Comparison of ENCODE assay signal across 8 cellular contexts in the genomic region with DNA sequence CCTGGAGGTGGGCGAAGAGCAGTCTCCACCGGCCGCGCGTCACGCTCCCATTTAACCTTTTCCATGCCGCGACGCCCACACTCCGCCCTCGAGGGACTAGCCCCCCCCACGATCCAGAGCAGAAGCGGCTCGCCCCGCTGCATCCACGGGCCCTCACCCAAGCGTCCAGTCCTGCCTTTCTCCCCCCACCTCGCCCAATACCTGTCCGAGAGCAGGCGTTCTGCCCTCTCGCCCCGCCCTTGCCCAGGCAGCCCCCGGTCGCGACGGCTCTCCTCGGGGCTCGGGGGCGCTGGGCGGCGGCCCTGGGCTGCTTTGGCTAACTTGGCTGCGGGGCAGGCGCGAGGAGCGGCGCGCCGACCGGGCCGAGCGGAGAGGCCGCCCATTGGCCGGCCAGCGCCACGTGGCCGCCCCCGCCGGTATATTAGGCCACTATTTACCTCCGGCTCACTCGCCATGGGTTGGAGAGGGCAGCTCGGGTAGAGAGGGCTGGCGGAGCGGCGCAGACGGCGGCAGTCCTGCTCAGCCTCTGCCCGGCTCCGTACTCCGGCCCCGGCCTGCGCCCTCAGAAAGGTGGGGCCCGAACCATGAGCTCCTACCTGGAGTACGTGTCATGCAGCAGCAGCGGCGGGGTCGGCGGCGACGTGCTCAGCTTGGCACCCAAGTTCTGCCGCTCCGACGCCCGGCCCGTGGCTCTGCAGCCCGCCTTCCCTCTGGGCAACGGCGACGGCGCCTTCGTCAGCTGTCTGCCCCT. TPM values are rescaled to one million over a fixed set of nuclear protein-coding genes. Genes with fewer than 3 reads are reported as not detected.
DNase-seq lines count a peak whose midpoint lies in the region; ATAC-seq and TF ChIP-seq lines count a peak whose summit lies in the region.

A gene (plus strand): TSS at position 451 of the 751 bp plus-strand sequence. CDS start 134 bp downstream, at position 585.

- H3K79me2 ChIP-seq in mammary epithelial cell (ENCODE audit: insufficient read depth, low read length) = no peaks in the 10 kb centered on the region

- dilution Hi-C loops in mammary epithelial cell (cut with HindIII; ENCODE audit: low sequenced_read_pairs) = no loop called here

- no peak for TF ChIP-seq CTCF in A673 (conservative IDR thresholded peaks at IDR 0.05; ENCODE audit: low read depth, low read length)
- TF ChIP-seq CTCF in GM12864 (IDR thresholded peaks at IDR 0.05; ENCODE audit: low read depth, low read length, missing control alignments) = no peak
- no peak for TF ChIP-seq CTCF in mammary epithelial cell (conservative IDR thresholded peaks at IDR 0.05 in 1 of 2, IDR thresholded peaks at IDR 0.05 in 1 of 2; ENCODE audit: extremely low read depth in 1 of 2, insufficient read depth in 1 of 2, low read depth in 1 of 2, low read length in 2 of 2)

- H3K36me3 Mint-ChIP-seq in stimulated activated memory B cell treated with anti-CD40 and anti-IgM and Interleukin-4, amounts not matched to agents 10 μg/mL and 1 μg/mL and 100 μg/mL, for 72 hours = no peaks in the 10 kb centered on the region

- 5% methylated on average over 15 of the region's 80 CpGs for WGBS in mammary epithelial cell (ENCODE audit: low coverage, missing lambda C conversion rate)

- H3K27me3 ChIP-seq in A673 (replicated peaks; ENCODE audit: insufficient read depth, low read depth, low read length, poor library complexity) (peaks cover 42% of the 10 kb centered on the region), mammary epithelial cell (ENCODE audit: insufficient read depth, low read length) (peaks cover 41% of the 10 kb centered on the region)

- in situ Hi-C loops in mammary epithelial cell (cut with MboI; ENCODE audit: low sequenced_read_pairs in 2 of 2) = no loop called here

- BruUV-seq in A673 (replicated peaks; lab: Mats Ljungman, UMichigan) (no TSS peak), mammary epithelial cell (replicated peaks; lab: Mats Ljungman, UMichigan) (no TSS peak)

- H3K27ac ChIP-seq in A673 (ENCODE audit: low read depth, low read length, poor library complexity, severe bottlenecking) = no peak within 1 kb of the TSS
- no peak within 1 kb of the TSS for H3K27ac ChIP-seq in mammary epithelial cell (ENCODE audit: insufficient read depth, low read depth, low read length)

- CTCF ChIA-PET in A673 (lab: Charles Lee) (no interaction called here), mammary epithelial cell (lab: Charles Lee; ENCODE audit: low non-redundant PET) (no interaction called here)

- H3K4me2 ChIP-seq in mammary epithelial cell (ENCODE audit: insufficient read depth, low read depth, low read length) = peak within 1 kb of the TSS; percentile 98

- intact Hi-C loops in A673 (cut with micrococcal nuclease; ENCODE audit: unreplicated experiment) = no loop called here
- intact Hi-C loops in mammary epithelial cell (cut with micrococcal nuclease) = no loop called here

- H3K9me3 Mint-ChIP-seq in stimulated activated memory B cell treated with anti-CD40 and anti-IgM and Interleukin-4, amounts not matched to agents 10 μg/mL and 1 μg/mL and 100 μg/mL, for 72 hours = no peaks in the 10 kb centered on the region

- POLR2A ChIA-PET in A673 (lab: Charles Lee; ENCODE audit: low non-redundant PET) = no interaction called here

- H3K4me3 Mint-ChIP-seq in stimulated activated memory B cell treated with anti-CD40 and anti-IgM and Interleukin-4, amounts not matched to agents 10 μg/mL and 1 μg/mL and 100 μg/mL, for 72 hours = peak within 1 kb of the TSS; percentile 75

- H3K4me1 ChIP-seq in A673 (ENCODE audit: insufficient read depth, low read length, poor library complexity, severe bottlenecking) = peaks cover 11% of the 10 kb centered on the region
- H3K4me1 ChIP-seq in mammary epithelial cell (ENCODE audit: insufficient read depth, low read length) = peaks cover 15% of the 10 kb centered on the region

- peak; percentile 52 for DNase-seq in A673 (ENCODE audit: low spot score)
- DNase-seq in GM12864 (ENCODE audit: low read depth) = no peak
- peak; percentile 71 for DNase-seq in NCI-H510A (lab: John Stamatoyannopoulos, UW)
- no peak for DNase-seq in mammary epithelial cell
- peak; percentile 28 for DNase-seq in kidney glomerular epithelial cell (lab: John Stamatoyannopoulos, UW)

- H4K20me1 ChIP-seq in mammary epithelial cell (ENCODE audit: insufficient read depth, low read length) = no peaks in the 10 kb centered on the region

- H2AFZ ChIP-seq in mammary epithelial cell (ENCODE audit: low read depth, low read length) = peak within 1 kb of the TSS; percentile 87

- H3K4me3 ChIP-seq in A673 (ENCODE audit: low read depth, low read length, poor library complexity, severe bottlenecking) = peak within 1 kb of the TSS; percentile 62
- peak within 1 kb of the TSS; percentile 26 for H3K4me3 ChIP-seq in GM12864 (ENCODE audit: low read depth, low read length)
- H3K4me3 ChIP-seq in mammary epithelial cell (replicated peaks in 1 of 3; ENCODE audit: insufficient read depth in 1 of 3, low read depth in 2 of 3, low read length in 3 of 3) = peak within 1 kb of the TSS; percentile 45 to 63 (median 52)

- ATAC-seq in stimulated activated memory B cell treated with anti-CD40 and anti-IgM and Interleukin-4, amounts not matched to agents 10 μg/mL and 1 μg/mL and 100 μg/mL, for 72 hours = peak; percentile 32
- no peak for ATAC-seq in GM21737 (IDR thresholded peaks at IDR 0.05; ENCODE audit: unreplicated experiment)
- no peak for ATAC-seq in GM19452 (IDR thresholded peaks at IDR 0.05; ENCODE audit: unreplicated experiment)

- H3K9ac ChIP-seq in mammary epithelial cell (ENCODE audit: insufficient read depth, low read length) = no peak within 1 kb of the TSS

- H3K27me3 Mint-ChIP-seq in stimulated activated memory B cell treated with anti-CD40 and anti-IgM and Interleukin-4, amounts not matched to agents 10 μg/mL and 1 μg/mL and 100 μg/mL, for 72 hours = peaks cover 64% of the 10 kb centered on the region

- peaks cover 23% of the 10 kb centered on the region for H3K4me1 Mint-ChIP-seq in stimulated activated memory B cell treated with anti-CD40 and anti-IgM and Interleukin-4, amounts not matched to agents 10 μg/mL and 1 μg/mL and 100 μg/mL, for 72 hours

- H3K36me3 ChIP-seq in A673 (ENCODE audit: insufficient read depth, low read length, poor library complexity, severe bottlenecking) (no peaks in the 10 kb centered on the region), mammary epithelial cell (ENCODE audit: insufficient read depth, low read length) (no peaks in the 10 kb centered on the region)

- no peak within 1 kb of the TSS for H3K27ac Mint-ChIP-seq in stimulated activated memory B cell treated with anti-CD40 and anti-IgM and Interleukin-4, amounts not matched to agents 10 μg/mL and 1 μg/mL and 100 μg/mL, for 72 hours

- H3K9me3 ChIP-seq in A673 (ENCODE audit: low read depth, low read length, poor library complexity, severe bottlenecking) (no peaks in the 10 kb centered on the region), mammary epithelial cell (replicated peaks; ENCODE audit: insufficient read depth, low read length) (no peaks in the 10 kb centered on the region)

RNA-seq across cellular contexts. Expression of the gene that starts here (rescaled TPM):
- not detected in 2 replicates for total RNA-seq in A673 (2021)
- total RNA-seq in mammary epithelial cell = not detected
- not detected for polyA plus RNA-seq in mammary epithelial cell
- polyA minus RNA-seq in mammary epithelial cell = not detected

Comparison
In these comparisons a context has a peak if more than half of its experiments do, and no peak if none do; other contexts are left out.
1. Peak in DNase-seq and H3K4me3 ChIP-seq in A673; RNA of the gene not detected or under 1 TPM.
2. DNase-seq: peak in NCI-H510A (single experiment) and kidney glomerular epithelial cell (single experiment); none in GM12864 (single experiment) and mammary epithelial cell (single experiment).
3. Peak in every context shown above with its lines, with median percentiles within 50 percentile points of each other: H3K4me3 ChIP-seq.